8 cellular contexts compared by ENCODE assay signal in genomic region chr19:36850646-36851442, GRCh38. TPM values are rescaled to one million over a fixed set of nuclear protein-coding genes. Genes with fewer than 3 reads are reported as not detected.
A peak's percentile ranks its signal among the peaks of the same experiment; 100 is the strongest.
DNase-seq lines count a peak whose midpoint lies in the region; ATAC-seq, FAIRE-seq and TF ChIP-seq lines count a peak whose summit lies in the region.

Gene ZNF345, plus strand, starts transcription at chr19:36850876. Its CDS starts 25,955 bp downstream, at chr19:36876831.

- ATAC-seq in HG03175 (IDR thresholded peaks at IDR 0.05; ENCODE audit: unreplicated experiment): peak; percentile 77

- peak; percentile 55 for TF ChIP-seq POLR2A in GM18951 (IDR thresholded peaks at IDR 0.05; ENCODE audit: extremely low read depth, insufficient read depth, insufficient read length)

- H3K27me3 Mint-ChIP-seq in chondrocyte (ENCODE audit: low read depth): no peaks in the 10 kb centered on the region

- H3K27ac ChIP-seq in AG04450 (ENCODE audit: low read depth, low read length) (peak within 1 kb of the TSS; percentile 65), kidney (ENCODE audit: low read depth in 2 of 2, low read length in 2 of 2) (peak within 1 kb of the TSS; percentile 79 to 94)

- CTCF ChIA-PET in AG04450 (lab: Charles Lee): interaction anchor here (0.5 to 0.6 kb wide), 2 partner anchors 304 to 660 kb away, joined by 3 to 7 read pairs; no protein-coding TSS in a partner anchor

- H3K4me1 Mint-ChIP-seq in chondrocyte (ENCODE audit: low read depth): peaks cover 3% of the 10 kb centered on the region

- H3K4me3 Mint-ChIP-seq in chondrocyte (ENCODE audit: unreplicated experiment): no peak within 1 kb of the TSS

- H3K9me3 ChIP-seq in AG04450 (ENCODE audit: control insufficient read depth, insufficient read depth, low read length) (peaks cover 24% of the 10 kb centered on the region), kidney (ENCODE audit: control insufficient read depth in 1 of 2, low read length in 2 of 2) (no peaks in the 10 kb centered on the region)

- H3K36me3 Mint-ChIP-seq in chondrocyte (ENCODE audit: low read depth): peaks cover 20% of the 10 kb centered on the region

- TF ChIP-seq CTCF in AG04450 (IDR thresholded peaks at IDR 0.05; ENCODE audit: low read depth, low read length) (no peak), chondrocyte (IDR thresholded peaks at IDR 0.05) (no peak), kidney (IDR thresholded peaks at IDR 0.05; ENCODE audit: borderline replicate concordance, extremely low read depth, insufficient read depth) (no peak)

- intact Hi-C loops in kidney (cut with DNase I): no loop called here

- H3K27me3 ChIP-seq in AG04450 (ENCODE audit: control insufficient read depth, insufficient read depth, low read length): no peaks in the 10 kb centered on the region

- peaks cover 21% of the 10 kb centered on the region for H3K9me3 Mint-ChIP-seq in chondrocyte (ENCODE audit: low read depth)

- H3K4me1 ChIP-seq in kidney (ENCODE audit: control insufficient read depth in 1 of 2, insufficient read depth in 1 of 2, low read depth in 1 of 2, low read length in 2 of 2): peaks cover 6 to 8% of the 10 kb centered on the region in 2 donors

- peak within 1 kb of the TSS; percentile 95 to 97 for H3K9ac ChIP-seq in kidney (ENCODE audit: low read length in 2 of 2)

- DNase-seq in AG04450 (ENCODE audit: low read depth, low spot score) (peak; percentile 86), NCI-H345 treated with DMSO at 0.1 percent for 48 hours (lab: John Stamatoyannopoulos, UW; ENCODE audit: unreplicated experiment) (peak; percentile 100), chondrocyte (ENCODE audit: low spot score) (peak; percentile 94), kidney (peak; percentile 95)
- peak; percentile 74 for DNase-seq in activated CD4-positive, alpha-beta T cell treated with anti-CD3 and anti-CD28 coated beads for 1 hour
- peak; percentile 75 to 81 (median 78) for DNase-seq in stimulated activated CD4-positive, alpha-beta T cell treated with anti-CD3 and anti-CD28 coated beads, Interleukin-12 subunit alpha, Interleukin-12 subunit beta, amount 100 ng/mL, for 48 hours (ENCODE audit: low read depth in 2 of 3, low spot score in 1 of 3)

- H3K4me3 ChIP-seq in AG04450 (ENCODE audit: low read depth, low read length): peak within 1 kb of the TSS; percentile 100
- peak within 1 kb of the TSS; percentile 86 to 100 for H3K4me3 ChIP-seq in kidney (ENCODE audit: low read length in 2 of 2)

- peaks cover 0 to 2% of the 10 kb centered on the region in 2 donors for H3K36me3 ChIP-seq in kidney (ENCODE audit: control insufficient read depth in 1 of 2, insufficient read depth in 2 of 2, low read length in 2 of 2)

- POLR2A ChIA-PET in AG04450 (lab: Yijun Ruan, JAX): interaction anchor here (0.6 to 1.6 kb wide), 5 partner anchors 13 to 384 kb away, joined by 3 to 29 read pairs (median 4); partner anchors contain the start of genes ZNF585A and ZNF790

- FAIRE-seq in kidney (lab: Jason Lieb, UNC): no peak

- H3K27ac Mint-ChIP-seq in chondrocyte (ENCODE audit: unreplicated experiment): no peak within 1 kb of the TSS

- in situ Hi-C loops in GM18951 (cut with MboI; ENCODE audit: low sequenced_read_pairs, unreplicated experiment): no loop called here

RNA-seq across cellular contexts. Expression of gene ZNF345, which starts in this region (rescaled TPM):
- polyA plus RNA-seq in AG04450 (2011; rRNA removed): 2.3 and 2.6 TPM in 2 replicates
- 2.1 and 3.5 TPM in 2 replicates for polyA minus RNA-seq in AG04450 (2011; rRNA and poly(A)+ RNA removed)
- total RNA-seq in chondrocyte: 3.3 to 6.6 TPM (median 4.7 TPM) in 3 replicates
- 8.5 TPM for total RNA-seq in kidney
- polyA plus RNA-seq in kidney (ENCODE audit: insufficient read depth, low read depth, low replicate concordance): 2.0 TPM

Comparison
In these comparisons a context has a peak if more than half of its experiments do, and no peak if none do; other contexts are left out.
1. Peak in every context shown above with its lines: DNase-seq, ATAC-seq, H3K4me3 ChIP-seq and H3K27ac ChIP-seq.